Comparison of ENCODE assay signal across 8 cellular contexts in the genomic region with DNA sequence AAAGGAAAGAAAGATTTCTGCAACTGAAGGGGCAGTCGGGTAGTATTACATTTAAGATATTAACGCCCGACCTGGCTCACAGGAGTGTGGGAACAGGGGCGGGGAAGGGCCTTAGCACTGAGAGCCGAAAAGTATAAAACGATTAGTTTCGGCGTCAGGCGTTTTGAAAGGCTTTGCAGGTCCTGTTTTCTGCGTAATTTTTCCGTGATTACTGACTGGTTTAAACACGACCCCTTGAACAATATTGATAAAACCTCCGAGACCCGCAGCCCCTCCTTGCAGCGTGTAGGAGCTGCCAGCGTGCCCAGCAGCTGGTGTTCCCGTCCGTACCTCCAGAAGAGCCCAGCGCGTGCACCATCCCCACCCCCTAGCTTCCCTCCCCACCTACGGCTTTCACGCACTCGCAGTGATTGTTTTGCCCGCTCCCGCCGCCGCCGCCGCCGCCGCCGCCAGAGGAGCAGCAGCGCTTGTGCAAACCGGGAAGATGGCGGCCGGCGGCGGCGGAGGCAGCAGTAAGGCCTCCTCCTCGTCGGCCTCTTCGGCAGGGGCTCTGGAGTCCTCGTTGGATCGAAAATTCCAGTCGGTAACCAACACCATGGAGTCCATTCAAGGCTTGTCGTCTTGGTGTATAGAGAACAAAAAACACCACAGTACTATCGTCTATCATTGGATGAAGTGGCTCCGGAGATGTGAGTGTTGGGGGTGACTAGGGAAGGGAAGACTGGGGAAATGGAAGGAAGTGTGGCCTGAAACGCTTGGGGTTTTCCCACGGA. TPM values are rescaled to one million over a fixed set of nuclear protein-coding genes. Genes with fewer than 3 reads are reported as not detected.
DNase-seq lines count a peak whose midpoint lies in the region; ATAC-seq and TF ChIP-seq lines count a peak whose summit lies in the region.

No MANE protein-coding gene starts in this region.

- H4K20me1 ChIP-seq in neural progenitor cell (ENCODE audit: low read depth): no peaks in the 10 kb centered on the region

- H3K4me1 ChIP-seq in neural progenitor cell (peaks cover 18% of the 10 kb centered on the region), stomach (peaks cover 6 to 38% (median 25%) of the 10 kb centered on the region in 4 donors)

- peak overlapping the region; percentile 61 for H3K4me3 ChIP-seq in MG63
- H3K4me3 ChIP-seq in foreskin fibroblast (ENCODE audit: low read depth in 1 of 2, low read length in 2 of 2): peak overlapping the region; percentile 84
- H3K4me3 ChIP-seq in neural progenitor cell: peak overlapping the region; percentile 77
- peak overlapping the region; percentile 63 to 69 (median 64) for H3K4me3 ChIP-seq in stomach

- peak overlapping the region; percentile 60 for H2AFZ ChIP-seq in neural progenitor cell (replicated peaks)

- H3K9me3 ChIP-seq in MG63 (no peaks in the 10 kb centered on the region), neural progenitor cell (ENCODE audit: low read depth) (no peaks in the 10 kb centered on the region), stomach (no peaks in the 10 kb centered on the region)

- H3K27me3 ChIP-seq in MG63: no peaks in the 10 kb centered on the region
- no peaks in the 10 kb centered on the region for H3K27me3 ChIP-seq in neural progenitor cell
- H3K27me3 ChIP-seq in stomach: no peaks in the 10 kb centered on the region

- H3K4me1 Mint-ChIP-seq in neural progenitor cell: peaks cover 28% of the 10 kb centered on the region

- H3K27me3 Mint-ChIP-seq in neural progenitor cell (ENCODE audit: insufficient read depth, low read depth): peaks cover 5% of the 10 kb centered on the region

- DNase-seq in MG63 (peak; percentile 87), activated gamma-delta T cell (lab: John Stamatoyannopoulos, UW) (peak; percentile 71), foreskin fibroblast (peak; percentile 75 to 94), neural progenitor cell (ENCODE audit: low spot score) (peak; percentile 89), stomach (peak; percentile 84)

- ATAC-seq in GM21528 (IDR thresholded peaks at IDR 0.05; ENCODE audit: low FRiP score, unreplicated experiment): peak; percentile 34

- H3K27ac ChIP-seq in C4-2B: peak overlapping the region; percentile 87
- H3K27ac ChIP-seq in neural progenitor cell: peak overlapping the region; percentile 91
- peak overlapping the region; percentile 93 to 98 (median 97) for H3K27ac ChIP-seq in stomach

- H3K36me3 ChIP-seq in MG63 (peaks cover 3% of the 10 kb centered on the region), neural progenitor cell (no peaks in the 10 kb centered on the region), stomach (no peaks in the 10 kb centered on the region)

- TF ChIP-seq CTCF in C4-2B (conservative IDR thresholded peaks at IDR 0.05) (no peak), foreskin fibroblast (IDR thresholded peaks at IDR 0.05; ENCODE audit: low read depth, low read length) (no peak), neural progenitor cell (IDR thresholded peaks at IDR 0.05) (peak; percentile 29), stomach (IDR thresholded peaks at IDR 0.05) (no peak)

- H3K9me3 Mint-ChIP-seq in neural progenitor cell: no peaks in the 10 kb centered on the region

- H3K4me3 Mint-ChIP-seq in neural progenitor cell: peak overlapping the region; percentile 100

- peaks cover 53% of the 10 kb centered on the region for H3K79me2 ChIP-seq in neural progenitor cell (ENCODE audit: low read depth)

- TF ChIP-seq POLR2A in Raji (IDR thresholded peaks at IDR 0.05; ENCODE audit: insufficient read depth, low read depth, low read length) (peak; percentile 59; the same call in 1 of the 2 replicates), stomach (IDR thresholded peaks at IDR 0.05) (no peak)

- H3F3A ChIP-seq in neural progenitor cell (ENCODE audit: low read depth): peaks cover 30% of the 10 kb centered on the region

- H3K4me2 ChIP-seq in neural progenitor cell: peak overlapping the region; percentile 91

- WGBS in stomach, 5 donors: 0 to 1% (median 1%) methylated on average over 36 to 50 of the region's 50 CpGs

- peaks cover 10% of the 10 kb centered on the region for H3K36me3 Mint-ChIP-seq in neural progenitor cell

- peak overlapping the region; percentile 65 for H3K9ac ChIP-seq in neural progenitor cell

- H3K27ac Mint-ChIP-seq in neural progenitor cell: peak overlapping the region; percentile 99

- TF ChIP-seq EP300 in stomach (IDR thresholded peaks at IDR 0.05): no peak

- intact Hi-C loops in stomach (cut with DNase I; ENCODE audit: low total_unique reads): no loop called here

RNA-seq across cellular contexts. Expression of a gene that starts 0.5 kb away (rescaled TPM):
- 2.5 and 10.6 TPM in 2 replicates for total RNA-seq in MG63 (2014; rRNA removed; shearing (Covaris generic); ENCODE audit: low replicate concordance)
- total RNA-seq in neural progenitor cell (ENCODE audit: low replicate concordance): 19.7 and 20.0 TPM in 2 replicates
- 10 to 100 TPM in 4 of 5 donors, 1 to 10 TPM in 1; 8.1 to 41.4 (median 20.9) TPM for total RNA-seq in stomach
- polyA plus RNA-seq in stomach: 1 to 10 TPM; 4.5 to 5.2 (median 4.6) TPM

RNA-seq across cellular contexts. Expression of a gene that starts 43.1 kb away (rescaled TPM):
- 65.9 and 75.5 TPM in 2 replicates for total RNA-seq in MG63 (2014; rRNA removed; shearing (Covaris generic); ENCODE audit: low replicate concordance)
- total RNA-seq in neural progenitor cell (ENCODE audit: low replicate concordance) (69.7 and 86.2 TPM in 2 replicates), stomach (10 to 100 TPM; 40.3 to 99.1 (median 75.3) TPM)
- polyA plus RNA-seq in stomach: 10 to 100 TPM; 14.5 to 35.3 (median 25.7) TPM

Comparison
In these comparisons a context has a peak if more than half of its experiments do, and no peak if none do; other contexts are left out.
1. Peak in every context shown above with its lines: DNase-seq, ATAC-seq, H3K4me3 ChIP-seq and H3K27ac ChIP-seq.